ENCODE assay signal across 1 cellular context in genomic region chr1:1111516-1112236, GRCh38.
TF ChIP-seq lines count a peak whose summit lies in the region.

No MANE protein-coding gene starts in this region.

TF ChIP-seq in K562, 482 proteins besides CTCF, POLR2A, EP300 and RAD21 (continued from another document):
- no peak for TF ChIP-seq CLOCK (CRISPR knock-in tag; IDR thresholded peaks at IDR 0.05; ENCODE audit: borderline replicate concordance)
- no peak for TF ChIP-seq ARID4B (CRISPR knock-in tag; IDR thresholded peaks at IDR 0.05)
- no peak for TF ChIP-seq TSHZ1 (CRISPR knock-in tag; IDR thresholded peaks at IDR 0.05)
- no peak for TF ChIP-seq MAX (CRISPR knock-in tag; IDR thresholded peaks at IDR 0.05)
- TF ChIP-seq SMAD4 (CRISPR knock-in tag; conservative IDR thresholded peaks at IDR 0.05) = no peak
- no peak for TF ChIP-seq EWSR1 (IDR thresholded peaks at IDR 0.05; ENCODE audit: borderline replicate concordance, low read depth, partially characterized antibody)
- no peak for TF ChIP-seq GTF3C2 (IDR thresholded peaks at IDR 0.05; ENCODE audit: borderline replicate concordance, extremely low read depth, insufficient read length)
- no peak for TF ChIP-seq ZNF197 (CRISPR knock-in tag; IDR thresholded peaks at IDR 0.05; ENCODE audit: low read depth)
- no peak for TF ChIP-seq ZNF696 (CRISPR knock-in tag; conservative IDR thresholded peaks at IDR 0.05)
- no peak for TF ChIP-seq ZNF644 (tag; IDR thresholded peaks at IDR 0.05; ENCODE audit: low read depth)
- 0 out of 2 replicates have a peak, but pooled peaks have one; percentile 13 for TF ChIP-seq TFAP4 (CRISPR knock-in tag; IDR thresholded peaks at IDR 0.05; ENCODE audit: borderline replicate concordance)
- TF ChIP-seq RBFOX2 (IDR thresholded peaks at IDR 0.05; ENCODE audit: low read depth, low read length) = peak; percentile 39
- no peak for TF ChIP-seq STAT5A (IDR thresholded peaks at IDR 0.05; ENCODE audit: borderline replicate concordance, low read length)
